1 cellular context compared by ENCODE assay signal in the genomic region with DNA sequence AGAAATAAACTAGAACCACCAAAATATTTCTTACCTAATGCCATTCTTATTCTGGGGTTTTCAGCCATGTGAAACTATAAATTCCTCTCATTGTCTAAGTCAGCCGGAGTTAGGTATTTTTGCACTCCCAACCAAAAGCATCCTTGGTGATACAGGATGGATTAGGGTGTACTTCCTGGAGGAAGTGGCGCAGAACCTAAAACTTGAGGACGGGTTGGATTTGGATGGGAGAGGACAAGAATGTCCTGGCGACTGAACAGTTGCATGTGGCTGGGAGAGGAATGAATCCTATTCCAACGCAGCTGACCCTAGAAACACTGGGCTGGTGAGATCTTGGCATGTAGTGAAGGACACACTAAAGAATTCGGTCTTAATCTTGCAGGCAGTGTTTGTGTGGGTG.
TF ChIP-seq lines count a peak whose summit lies in the region.

No MANE protein-coding gene starts in this region.

TF ChIP-seq in IMR-90, 13 proteins besides CTCF, POLR2A, EP300 and RAD21:
- TF ChIP-seq CHD1 (IDR thresholded peaks at IDR 0.05; ENCODE audit: low read depth, low read length) (no peak), MAZ (IDR thresholded peaks at IDR 0.05; ENCODE audit: borderline replicate concordance, low read depth, low read length) (no peak), USF2 (IDR thresholded peaks at IDR 0.05; ENCODE audit: low read depth, low read length) (no peak), RCOR1 (IDR thresholded peaks at IDR 0.05; ENCODE audit: insufficient replicate concordance, low read length) (no peak), FOS (IDR thresholded peaks at IDR 0.05; ENCODE audit: low read depth, low read length) (no peak), BHLHE40 (IDR thresholded peaks at IDR 0.05; ENCODE audit: low read depth, low read length) (no peak), RFX5 (IDR thresholded peaks at IDR 0.05; ENCODE audit: low read depth, low read length) (no peak)
